ENCODE assay signal across 10 cellular contexts in genomic region chr1:116763116-116763786, GRCh38. TPM values are rescaled to one million over a fixed set of nuclear protein-coding genes. Genes with fewer than 3 reads are reported as not detected.
DNase-seq lines count a peak whose midpoint lies in the region; ATAC-seq and TF ChIP-seq lines count a peak whose summit lies in the region.
"Had no signal": no experiment of that assay in that cellular context is flagged by ENCODE, and none has a peak within 500 bp of the region (broad histone marks: within the 10 kb centered on the region; RNA-seq: fewer than 3 reads in every experiment).

No MANE protein-coding gene starts in this region.

- no peaks in the 10 kb centered on the region for H3K9me3 Mint-ChIP-seq in activated T-helper 17 cell treated with anti-CD3 and anti-CD28 coated beads, Interleukin-2, amount 50 U/mL, for 72 hours
- H3K9me3 Mint-ChIP-seq in stimulated activated memory B cell treated with anti-CD40 and anti-IgM and Interleukin-4, amounts not matched to agents 10 μg/mL and 1 μg/mL and 100 μg/mL, for 72 hours, result no peaks in the 10 kb centered on the region

- peak; percentile 54 for ATAC-seq in activated T-helper 17 cell treated with anti-CD3 and anti-CD28 coated beads, Interleukin-2, amount 50 U/mL, for 72 hours (replicated peaks)
- ATAC-seq in HG02610 (IDR thresholded peaks at IDR 0.05; ENCODE audit: unreplicated experiment), result no peak
- ATAC-seq in stimulated activated memory B cell treated with anti-CD40 and anti-IgM and Interleukin-4, amounts not matched to agents 10 μg/mL and 1 μg/mL and 100 μg/mL, for 72 hours, result no peak

- intact Hi-C loops in left ventricle myocardium inferior (cut with micrococcal nuclease), result no loop called here

- peak; percentile 68 for DNase-seq in NT2/D1 (ENCODE audit: low read depth, low spot score)
- DNase-seq in left ventricle myocardium inferior, result no peak
- peak; percentile 75 for DNase-seq in stimulated activated CD4-positive, alpha-beta T cell treated with anti-CD3 and anti-CD28 coated beads, Interleukin-4, amount 100 ng/mL, for 24 hours
- no peak for DNase-seq in NCI-H2196 (lab: John Stamatoyannopoulos, UW; ENCODE audit: unreplicated experiment)
- DNase-seq: amygdala, DMS79 treated with DMSO at 0.1 percent for 48 hours had no signal

- peak overlapping the region; percentile 8 for H3K27ac ChIP-seq in left ventricle myocardium inferior (replicated peaks)

- peak overlapping the region; percentile 100 for H3K27ac Mint-ChIP-seq in activated T-helper 17 cell treated with anti-CD3 and anti-CD28 coated beads, Interleukin-2, amount 50 U/mL, for 72 hours
- no peak overlapping the region for H3K27ac Mint-ChIP-seq in stimulated activated memory B cell treated with anti-CD40 and anti-IgM and Interleukin-4, amounts not matched to agents 10 μg/mL and 1 μg/mL and 100 μg/mL, for 72 hours

- no peaks in the 10 kb centered on the region for H3K4me1 ChIP-seq in NT2/D1 (ENCODE audit: insufficient read depth, insufficient read length)
- H3K4me1 ChIP-seq in left ventricle myocardium inferior, result no peaks in the 10 kb centered on the region

- no peaks in the 10 kb centered on the region for H3K27me3 Mint-ChIP-seq in activated T-helper 17 cell treated with anti-CD3 and anti-CD28 coated beads, Interleukin-2, amount 50 U/mL, for 72 hours
- H3K27me3 Mint-ChIP-seq in stimulated activated memory B cell treated with anti-CD40 and anti-IgM and Interleukin-4, amounts not matched to agents 10 μg/mL and 1 μg/mL and 100 μg/mL, for 72 hours, result peaks cover 5% of the 10 kb centered on the region

- H3K27me3 ChIP-seq in NT2/D1 (ENCODE audit: insufficient read depth, insufficient read length) (no peaks in the 10 kb centered on the region), left ventricle myocardium inferior (ENCODE audit: low read depth) (no peaks in the 10 kb centered on the region)

- peaks cover 100% of the 10 kb centered on the region for H3K36me3 Mint-ChIP-seq in activated T-helper 17 cell treated with anti-CD3 and anti-CD28 coated beads, Interleukin-2, amount 50 U/mL, for 72 hours (ENCODE audit: low read depth)
- H3K36me3 Mint-ChIP-seq in stimulated activated memory B cell treated with anti-CD40 and anti-IgM and Interleukin-4, amounts not matched to agents 10 μg/mL and 1 μg/mL and 100 μg/mL, for 72 hours, result no peaks in the 10 kb centered on the region

- H3K4me1 Mint-ChIP-seq in activated T-helper 17 cell treated with anti-CD3 and anti-CD28 coated beads, Interleukin-2, amount 50 U/mL, for 72 hours, result peaks cover 50% of the 10 kb centered on the region
- H3K4me1 Mint-ChIP-seq in stimulated activated memory B cell treated with anti-CD40 and anti-IgM and Interleukin-4, amounts not matched to agents 10 μg/mL and 1 μg/mL and 100 μg/mL, for 72 hours, result peaks cover 1% of the 10 kb centered on the region

- H3K9me3 ChIP-seq in NT2/D1 (ENCODE audit: insufficient read depth, low read length) (peaks cover 18% of the 10 kb centered on the region), left ventricle myocardium inferior (replicated peaks) (no peaks in the 10 kb centered on the region)

- no peak for TF ChIP-seq CTCF in left ventricle myocardium inferior (IDR thresholded peaks at IDR 0.05; ENCODE audit: borderline replicate concordance)

- H3K4me3 ChIP-seq in NT2/D1 (ENCODE audit: insufficient read length, low read depth) (no peak overlapping the region), left ventricle myocardium inferior (no peak overlapping the region)

- no peak overlapping the region for H3K9ac ChIP-seq in NT2/D1 (ENCODE audit: insufficient read length, low read depth)

- H3K36me3 ChIP-seq in NT2/D1 (ENCODE audit: insufficient read depth, insufficient read length, low read length) (no peaks in the 10 kb centered on the region), left ventricle myocardium inferior (no peaks in the 10 kb centered on the region)

- peak overlapping the region; percentile 100 for H3K4me3 Mint-ChIP-seq in activated T-helper 17 cell treated with anti-CD3 and anti-CD28 coated beads, Interleukin-2, amount 50 U/mL, for 72 hours
- H3K4me3 Mint-ChIP-seq in stimulated activated memory B cell treated with anti-CD40 and anti-IgM and Interleukin-4, amounts not matched to agents 10 μg/mL and 1 μg/mL and 100 μg/mL, for 72 hours, result no peak overlapping the region

RNA-seq across cellular contexts. Expression of gene CD2, which starts 9.0 kb away (rescaled TPM):
- 100 to 1,000 TPM; 303 to 473 TPM for total RNA-seq in activated T-helper 17 cell treated with anti-CD3 and anti-CD28 coated beads, Interleukin-2, amount 50 U/mL, for 72 hours
- total RNA-seq in left ventricle myocardium inferior, result 0.36 TPM
- total RNA-seq: HT-29 had no signal

Comparison
In these comparisons a context has a peak if more than half of its experiments do, and no peak if none do; other contexts are left out.
1. DNase-seq: peak in NT2/D1 (single experiment) and stimulated activated CD4-positive, alpha-beta T cell treated with anti-CD3 and anti-CD28 coated beads, Interleukin-4, amount 100 ng/mL, for 24 hours (single experiment); none in left ventricle myocardium inferior (single experiment) and NCI-H2196 (single experiment).
2. RNA of gene CD2, which starts 9.0 kb away (total RNA-seq): 303 to 473 TPM in activated T-helper 17 cell treated with anti-CD3 and anti-CD28 coated beads, Interleukin-2, amount 50 U/mL, for 72 hours; 0.36 TPM in left ventricle myocardium inferior (single experiment); every median in the first group is over 100 times any median in the second.